23 cellular contexts compared by ENCODE assay signal in the genomic region with DNA sequence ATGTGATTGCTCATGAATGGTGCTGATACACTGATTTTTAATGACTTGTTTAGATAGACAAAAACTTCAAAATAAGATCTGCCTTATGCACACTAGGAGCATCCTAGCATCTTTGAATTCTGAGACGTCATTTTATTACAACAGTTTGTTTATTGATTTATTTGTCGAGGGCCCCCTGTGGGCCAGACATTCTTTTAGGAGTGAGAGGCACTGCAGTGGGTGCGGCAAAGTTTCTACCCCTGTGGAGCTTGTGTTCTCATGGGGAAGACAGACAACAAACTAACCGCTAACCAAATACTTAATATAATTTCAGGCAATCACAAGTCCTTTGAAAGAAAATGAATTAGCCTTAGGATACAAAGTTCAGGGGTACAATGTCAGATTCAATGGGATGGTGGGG.
DNase-seq lines count a peak whose midpoint lies in the region; ATAC-seq and TF ChIP-seq lines count a peak whose summit lies in the region.
"Had no signal": no experiment of that assay in that cellular context is flagged by ENCODE, and none has a peak within 500 bp of the region (broad histone marks: within the 10 kb centered on the region; RNA-seq: fewer than 3 reads in every experiment).

No MANE protein-coding gene starts in this region.

- POLR2A ChIA-PET in HEK293 (lab: Yijun Ruan, JAX): no interaction called here

- peak overlapping the region; percentile 44; the same call in 1 of the 2 replicates for H3K27ac Mint-ChIP-seq in GM23338
- peak overlapping the region in 2 of 3 experiments; percentile 23 to 27 for H3K27ac Mint-ChIP-seq in nephron
- H3K27ac Mint-ChIP-seq: CD14-positive monocyte; CD4-positive, alpha-beta T cell; HFFc6 had no signal

- H3K27me3 Mint-ChIP-seq in GM23338 (ENCODE audit: insufficient read depth, low read depth, poor library complexity) (peaks cover 12% of the 10 kb centered on the region), nephron (ENCODE audit: low read depth) (peaks cover 6% of the 10 kb centered on the region)
- H3K27me3 Mint-ChIP-seq: CD4-positive, alpha-beta T cell had no signal

- no peak overlapping the region for H3K4me3 ChIP-seq in GM23338
- H3K4me3 ChIP-seq in HEK293 (ENCODE audit: low read depth, low read length): no peak overlapping the region
- H3K4me3 ChIP-seq in MG63: no peak overlapping the region
- H3K4me3 ChIP-seq: A549; BLaER1 treated with 17β-estradiol and CSF1 and Interleukin-3, amounts not matched to agents 10 nM and 100 nM had no signal

- H3K4me3 Mint-ChIP-seq in GM23338: no peak overlapping the region
- no peak overlapping the region for H3K4me3 Mint-ChIP-seq in nephron
- H3K4me3 Mint-ChIP-seq: CD14-positive monocyte; CD4-positive, alpha-beta T cell; HFFc6 had no signal

- H3F3A ChIP-seq in GM23338 (replicated peaks; ENCODE audit: low read depth): no peaks in the 10 kb centered on the region

- no peaks in the 10 kb centered on the region for H3K79me2 ChIP-seq in GM23338 (replicated peaks; ENCODE audit: insufficient read depth)

- TF ChIP-seq CTCF in GM23338 (conservative IDR thresholded peaks at IDR 0.05; ENCODE audit: low read depth in 2 of 2): no peak
- TF ChIP-seq CTCF in HEK293 (tag by site-specific recombination; IDR thresholded peaks at IDR 0.05): no peak
- no peak for TF ChIP-seq CTCF in nephron (IDR thresholded peaks at IDR 0.05; ENCODE audit: unreplicated experiment in 3 of 3)

- no peaks in the 10 kb centered on the region for H4K20me1 ChIP-seq in GM23338 (replicated peaks; ENCODE audit: insufficient read depth)
- H4K20me1 ChIP-seq: BLaER1 treated with 17β-estradiol and CSF1 and Interleukin-3, amounts not matched to agents 10 nM and 100 nM had no signal

- H3K9me2 ChIP-seq in GM23338 (ENCODE audit: insufficient read depth): no peaks in the 10 kb centered on the region

- no peak overlapping the region for H2AFZ ChIP-seq in GM23338

- H3K27me3 ChIP-seq in GM23338 (ENCODE audit: insufficient read depth): no peaks in the 10 kb centered on the region
- H3K27me3 ChIP-seq in MG63: no peaks in the 10 kb centered on the region
- H3K27me3 ChIP-seq: BE2C; BLaER1 treated with 17β-estradiol and CSF1 and Interleukin-3, amounts not matched to agents 10 nM and 100 nM had no signal

- CTCF ChIA-PET in HEK293 (lab: Yijun Ruan, JAX): interaction anchor here (1.0 kb wide), 1 partner anchor 16 kb away, joined by 4 read pairs; no protein-coding TSS in a partner anchor

- H3K4me1 Mint-ChIP-seq in GM23338 (peaks cover 14% of the 10 kb centered on the region), nephron (peaks cover 15% of the 10 kb centered on the region)
- H3K4me1 Mint-ChIP-seq: CD14-positive monocyte had no signal

- no peaks in the 10 kb centered on the region for H3K9me3 ChIP-seq in HEK293 (ENCODE audit: control insufficient read depth, insufficient read depth, low read depth, low read length)
- H3K9me3 ChIP-seq in MG63: no peaks in the 10 kb centered on the region
- H3K9me3 ChIP-seq: A549; BE2C; BLaER1 treated with 17β-estradiol and CSF1 and Interleukin-3, amounts not matched to agents 10 nM and 100 nM had no signal

- H3K36me3 ChIP-seq in GM23338 (ENCODE audit: insufficient read depth) (no peaks in the 10 kb centered on the region), HEK293 (ENCODE audit: control insufficient read depth in 2 of 2, insufficient read depth in 1 of 2, low read length in 2 of 2) (no peaks in the 10 kb centered on the region), MG63 (no peaks in the 10 kb centered on the region)
- H3K36me3 ChIP-seq: BE2C; BLaER1 treated with 17β-estradiol and CSF1 and Interleukin-3, amounts not matched to agents 10 nM and 100 nM had no signal

- ATAC-seq in GM23338: no peak
- ATAC-seq in HG02588 (IDR thresholded peaks at IDR 0.05; ENCODE audit: unreplicated experiment): no peak
- no peak for ATAC-seq in HG02870 (IDR thresholded peaks at IDR 0.05; ENCODE audit: unreplicated experiment)
- ATAC-seq: A549, HCT116 had no signal

- no peak overlapping the region for H3K4me2 ChIP-seq in GM23338
- H3K4me2 ChIP-seq: A549; BLaER1 treated with 17β-estradiol and CSF1 and Interleukin-3, amounts not matched to agents 10 nM and 100 nM had no signal

- no peak overlapping the region for H3K27ac ChIP-seq in GM23338 (ENCODE audit: low read depth)
- H3K27ac ChIP-seq in HEK293 (ENCODE audit: extremely low read depth, low read depth, low read length): no peak overlapping the region
- H3K27ac ChIP-seq: A549; BLaER1 treated with 17β-estradiol and CSF1 and Interleukin-3, amounts not matched to agents 10 nM and 100 nM had no signal

- no peaks in the 10 kb centered on the region for H3K36me3 Mint-ChIP-seq in GM23338 (ENCODE audit: low read depth)
- no peaks in the 10 kb centered on the region for H3K36me3 Mint-ChIP-seq in nephron (ENCODE audit: low read depth)
- H3K36me3 Mint-ChIP-seq: CD14-positive monocyte had no signal

- H3K4me1 ChIP-seq in GM23338 (ENCODE audit: insufficient read depth) (peaks cover 5% of the 10 kb centered on the region; the same call in 1 of the 2 replicates), HEK293 (ENCODE audit: control insufficient read depth, insufficient read depth, low read length) (no peaks in the 10 kb centered on the region)
- H3K4me1 ChIP-seq: A549; BE2C; BLaER1 treated with 17β-estradiol and CSF1 and Interleukin-3, amounts not matched to agents 10 nM and 100 nM had no signal

- DNase-seq in GM23338 (ENCODE audit: low spot score): no peak
- no peak for DNase-seq in MG63
- DNase-seq: 8988T; ACHN; AML-193; BE2C; Calu3; CD4-positive, alpha-beta T cell; COR-L47; DMS53; DMS79 treated with DMSO at 0.1 percent for 48 hours; GF-D8; GOT3; H7; HFFc6 had no signal

- H3K9me3 Mint-ChIP-seq in GM23338 (no peaks in the 10 kb centered on the region), nephron (no peaks in the 10 kb centered on the region)
- H3K9me3 Mint-ChIP-seq: CD14-positive monocyte; CD4-positive, alpha-beta T cell; HFFc6 had no signal

TF ChIP-seq in GM23338, 12 proteins besides CTCF, POLR2A, EP300 and RAD21:
- no peak for TF ChIP-seq EZH2phosphoT487 (IDR thresholded peaks at IDR 0.05; ENCODE audit: unreplicated experiment)

TF ChIP-seq in HEK293, 187 proteins besides CTCF, POLR2A, EP300 and RAD21:
- no peak for TF ChIP-seq ZNF624 (tag by site-specific recombination; IDR thresholded peaks at IDR 0.05)
- TF ChIP-seq ZNF341 (tag by site-specific recombination; IDR thresholded peaks at IDR 0.05; ENCODE audit: low read depth): no peak
- TF ChIP-seq ZIC2 (tag by site-specific recombination; IDR thresholded peaks at IDR 0.05): peak; percentile 55
- TF ChIP-seq FEZF1 (tag by site-specific recombination; IDR thresholded peaks at IDR 0.05): no peak
TF ChIP-seq in HEK293: peak in this region for 1.
